8 cellular contexts compared by ENCODE assay signal in the genomic region with DNA sequence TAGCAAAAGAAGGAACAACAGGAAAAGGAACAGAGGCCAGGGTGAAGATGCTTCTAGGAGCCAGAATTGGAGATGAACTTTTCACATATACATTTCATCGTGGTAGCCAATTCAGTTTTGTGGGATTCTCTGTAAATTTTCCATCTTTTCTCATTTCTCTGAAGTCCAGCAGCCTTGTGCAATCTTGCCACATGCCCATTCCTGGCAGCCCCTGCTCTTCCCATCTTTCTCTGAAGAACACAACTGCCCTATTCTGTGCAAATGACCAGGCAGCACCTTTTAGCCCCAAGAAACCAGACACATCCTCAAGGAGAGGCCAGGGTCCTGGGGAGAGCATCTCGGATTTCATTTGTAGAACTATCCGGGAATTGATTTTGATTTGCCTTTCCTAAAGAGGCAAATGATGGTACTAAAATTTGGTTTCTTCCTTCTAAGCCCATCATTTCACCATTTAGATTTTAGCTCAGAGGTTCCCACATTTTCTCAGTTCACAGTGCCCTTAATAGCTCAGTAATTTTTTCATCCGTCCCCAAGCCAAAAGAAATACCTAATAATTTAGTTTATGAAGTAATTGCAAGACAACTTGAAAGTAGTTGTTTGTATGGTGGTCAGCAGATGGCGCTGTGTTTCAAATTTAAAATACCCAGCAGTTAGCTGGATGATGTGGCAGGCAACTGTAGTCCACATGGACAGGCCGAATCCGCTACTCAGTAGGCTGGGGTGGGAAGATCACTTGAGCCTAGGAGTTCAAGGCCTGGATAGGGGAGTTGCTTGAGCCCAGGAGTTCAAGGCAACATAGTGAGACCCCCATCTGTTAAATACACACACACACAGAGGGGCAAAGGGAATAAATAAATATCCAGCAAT.
DNase-seq lines count a peak whose midpoint lies in the region; ATAC-seq and TF ChIP-seq lines count a peak whose summit lies in the region.

No MANE protein-coding gene starts in this region.

- no peaks in the 10 kb centered on the region for H3K4me1 ChIP-seq in transverse colon

- TF ChIP-seq CTCF in transverse colon (IDR thresholded peaks at IDR 0.05): peak; percentile 56 to 74 (median 64)

- intact Hi-C loops in transverse colon (cut with DNase I; ENCODE audit: low total_unique reads): loop anchor here (5.0 kb wide), 1 partner anchor 106 kb away; no protein-coding TSS in a partner anchor

- peaks cover 0 to 37% (median 6%) of the 10 kb centered on the region in 4 donors for H3K36me3 ChIP-seq in transverse colon

- ATAC-seq in HG03378 (IDR thresholded peaks at IDR 0.05; ENCODE audit: unreplicated experiment): no peak

- no peaks in the 10 kb centered on the region for H3K27me3 ChIP-seq in transverse colon

- no peak for TF ChIP-seq EP300 in transverse colon (IDR thresholded peaks at IDR 0.05; ENCODE audit: low read depth)

- 49 to 59% methylated on average over 4 to 7 of the region's 7 CpGs for WGBS in transverse colon (ENCODE audit: low coverage in 1 of 2), 2 donors

- no peak overlapping the region for H3K27ac ChIP-seq in transverse colon

- in situ Hi-C loops in transverse colon (cut with MboI; ENCODE audit: low pct_ligation_motif_present in 1 of 4, low pct_unique_long_range_greater_than_20kb in 1 of 4, low sequenced_read_pairs in 3 of 4): loop anchor here in 3 of 4 donors (5.0 to 10.0 kb wide), 2 partner anchors 106 to 109 kb away; no protein-coding TSS in a partner anchor

- H3K4me3 ChIP-seq in transverse colon: no peak overlapping the region

- TF ChIP-seq POLR2A in transverse colon (IDR thresholded peaks at IDR 0.05): no peak

- peak; percentile 35 for DNase-seq in GDM1 (lab: John Stamatoyannopoulos, UW)
- DNase-seq in HT1080 (ENCODE audit: low read depth): peak; percentile 76
- peak; percentile 85 for DNase-seq in OCI-M1 (lab: John Stamatoyannopoulos, UW)
- peak; percentile 3 for DNase-seq in activated T-helper 1 cell treated with Interleukin-2 at 50 U/mL for 16 hours (ENCODE audit: low read depth)
- DNase-seq in fibroblast of the conjunctiva (ENCODE audit: low read depth): peak; percentile 86
- peak; percentile 77 for DNase-seq in non-pigmented ciliary epithelial cell (ENCODE audit: low read depth)
- DNase-seq in transverse colon: peak; percentile 52

- H3K9me3 ChIP-seq in transverse colon: no peaks in the 10 kb centered on the region

Comparison
In these comparisons a context has a peak if more than half of its experiments do, and no peak if none do; other contexts are left out.
1. DNase-seq: peak in every context shown above with its lines; median percentile 86 in fibroblast of the conjunctiva; 85 in OCI-M1; 77 in non-pigmented ciliary epithelial cell; 76 in HT1080; 52 in transverse colon; 35 in GDM1; 3 in activated T-helper 1 cell treated with Interleukin-2 at 50 U/mL for 16 hours.